ENCODE assay signal across 8 cellular contexts in the genomic region with DNA sequence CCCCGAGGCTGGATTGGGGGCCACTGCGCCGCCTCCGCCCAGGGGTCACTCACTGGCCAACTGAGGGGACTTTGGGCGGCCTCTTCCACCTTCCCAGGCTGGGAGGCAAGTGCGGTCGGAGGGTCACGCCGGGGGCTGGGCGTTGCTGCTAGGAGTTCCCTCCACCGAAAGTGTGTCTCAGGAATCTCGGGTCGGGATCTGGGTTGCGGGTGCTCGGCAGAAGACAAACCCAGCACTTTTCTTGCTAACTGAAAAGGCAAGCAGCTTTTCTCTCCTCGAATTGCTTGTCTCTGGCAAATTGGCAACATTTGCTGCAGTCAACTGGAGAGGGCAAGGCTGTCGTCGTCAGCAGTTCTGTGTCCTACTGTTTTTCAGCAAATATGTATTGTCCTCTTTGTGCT. TPM values are rescaled to one million over a fixed set of nuclear protein-coding genes. Genes with fewer than 3 reads are reported as not detected.
DNase-seq lines count a peak whose midpoint lies in the region; ATAC-seq, FAIRE-seq and TF ChIP-seq lines count a peak whose summit lies in the region.

No MANE protein-coding gene starts in this region.

- no peaks in the 10 kb centered on the region for H3K36me3 ChIP-seq in ovary

- ATAC-seq in A549 (peak; percentile 73 to 75; a peak in 4 of 6 replicates), GM19438 (IDR thresholded peaks at IDR 0.05; ENCODE audit: low read depth, unreplicated experiment) (peak; percentile 7), HG03108 (IDR thresholded peaks at IDR 0.05; ENCODE audit: unreplicated experiment) (no peak)

- H3K27me3 ChIP-seq in ovary: no peaks in the 10 kb centered on the region

- TF ChIP-seq RAD21 in A549 (conservative IDR thresholded peaks at IDR 0.05 in 1 of 2, IDR thresholded peaks at IDR 0.05 in 1 of 2): no peak

- peak overlapping the region; percentile 80 to 91 for H3K27ac ChIP-seq in A549
- H3K27ac ChIP-seq in VCaP: peak overlapping the region; percentile 96
- H3K27ac ChIP-seq in ovary: peak overlapping the region; percentile 77 to 82

- 4% methylated on average over 13 of the region's 18 CpGs for WGBS in A549 (ENCODE audit: missing lambda C conversion rate)
- WGBS in ovary, 3 donors: 0 to 1% (median 1%) methylated on average over 18 of the region's 18 CpGs

- H3K4me2 ChIP-seq in A549: peak overlapping the region; percentile 97

- POLR2A ChIA-PET in A549 (lab: Yijun Ruan, JAX): no interaction called here

- H3K9me3 ChIP-seq in A549 (no peaks in the 10 kb centered on the region), ovary (no peaks in the 10 kb centered on the region)

- CTCF ChIA-PET in A549 (lab: Yijun Ruan, JAX): no interaction called here

- no peak for TF ChIP-seq POLR2A in A549 (IDR thresholded peaks at IDR 0.05; ENCODE audit: low read length)
- no peak for TF ChIP-seq POLR2A in ovary (IDR thresholded peaks at IDR 0.05)

- peak overlapping the region; percentile 80 for H3K4me3 ChIP-seq in A549
- H3K4me3 ChIP-seq in ovary: peak overlapping the region; percentile 71

- DNase-seq in A549 (ENCODE audit: low read depth in 1 of 2, low spot score in 1 of 2): peak in 1 of 2 experiments; percentile 24
- DNase-seq in fibroblast of peridontal ligament (ENCODE audit: extremely low read depth): peak; percentile 44
- DNase-seq in ovary: no peak
- no peak for DNase-seq in stimulated activated CD4-positive, alpha-beta T cell treated with anti-CD3 and anti-CD28 coated beads, Interleukin-15, amount 100 ng/mL, for 24 hours
- no peak for DNase-seq in OCI-M2 (lab: John Stamatoyannopoulos, UW; ENCODE audit: unreplicated experiment)

- TF ChIP-seq CTCF in A549 (IDR thresholded peaks at IDR 0.05) (no peak), VCaP (conservative IDR thresholded peaks at IDR 0.05) (no peak), ovary (IDR thresholded peaks at IDR 0.05) (no peak)

- H3K4me1 ChIP-seq in A549 (peaks cover 8% of the 10 kb centered on the region), ovary (ENCODE audit: insufficient read depth) (peaks cover 3% of the 10 kb centered on the region)

- TF ChIP-seq EP300 in A549 (IDR thresholded peaks at IDR 0.05) (no peak), ovary (IDR thresholded peaks at IDR 0.05) (no peak)

- intact Hi-C loops in ovary (cut with DNase I): loop anchor here in 2 of 4 donors (10.0 kb wide), 2 partner anchors 62 to 82 kb away; a partner anchor contains a TSS

- FAIRE-seq in A549 (lab: Jason Lieb, UNC): no peak

TF ChIP-seq in A549, 52 proteins besides CTCF, POLR2A, EP300 and RAD21:
- TF ChIP-seq MAFK (IDR thresholded peaks at IDR 0.05; ENCODE audit: partially characterized antibody) (peak; percentile 35), CHD2 (IDR thresholded peaks at IDR 0.05; ENCODE audit: low read length, partially characterized antibody) (no peak)

RNA-seq across cellular contexts. Expression of a gene that starts 0.4 kb away (rescaled TPM):
- polyA plus RNA-seq in A549 (2011; rRNA removed) (3.1 and 3.8 TPM in 2 replicates), A549 (2017; fragmentation: RNase III; extraction: RNeasy Plus Mini Kit Qiagen cat#74134 plus additional on column Dnase treatment) (2.1 to 2.7 TPM (median 2.2 TPM) in 3 replicates), ovary (1 to 10 TPM; 2.5 to 5.5 TPM)
- 1.3 and 1.4 TPM in 2 replicates for polyA plus RNA-seq in A549 (2012; cell fraction: cytosol; rRNA removed)
- polyA plus RNA-seq in A549 (2012; cell fraction: nucleus; rRNA removed): 0.35 and 0.65 TPM in 2 replicates
- 6.2 and 6.3 TPM in 2 replicates for polyA minus RNA-seq in A549 (2011; rRNA and poly(A)+ RNA removed)
- 10 to 100 TPM in 2 of 7 donors, 1 to 10 TPM in 5; 4.2 to 10.9 (median 8.8) TPM for total RNA-seq in ovary
